Comparison of ENCODE assay signal across 8 cellular contexts in genomic region chr17:27651411-27652345, GRCh38. TPM values are rescaled to one million over a fixed set of nuclear protein-coding genes. Genes with fewer than 3 reads are reported as not detected.
DNase-seq lines count a peak whose midpoint lies in the region; ATAC-seq, FAIRE-seq and TF ChIP-seq lines count a peak whose summit lies in the region.

No MANE protein-coding gene starts in this region.

- no peak for FAIRE-seq in urothelium cell line (lab: Jason Lieb, UNC)

- TF ChIP-seq POLR2A in stomach (IDR thresholded peaks at IDR 0.05) = no peak

- H3K27ac ChIP-seq in stomach = no peak overlapping the region

- H3K4me1 ChIP-seq in stomach = peaks cover 0 to 25% (median 22%) of the 10 kb centered on the region in 4 donors

- no peaks in the 10 kb centered on the region for H3K9me3 Mint-ChIP-seq in endothelial cell (ENCODE audit: unreplicated experiment)
- H3K9me3 Mint-ChIP-seq in nephron = no peaks in the 10 kb centered on the region

- H3K27me3 ChIP-seq in GM06990 (replicated peaks; ENCODE audit: control insufficient read depth, insufficient read depth, low read length) = no peaks in the 10 kb centered on the region
- H3K27me3 ChIP-seq in stomach = peaks cover 0 to 6% (median 0%) of the 10 kb centered on the region in 3 donors

- no peak for TF ChIP-seq EP300 in stomach (IDR thresholded peaks at IDR 0.05)

- peaks cover 15% of the 10 kb centered on the region for H3K36me3 ChIP-seq in GM06990 (ENCODE audit: control insufficient read depth, insufficient read depth, low read length)
- H3K36me3 ChIP-seq in stomach = peaks cover 0 to 24% (median 11%) of the 10 kb centered on the region in 4 donors

- H3K4me3 Mint-ChIP-seq in endothelial cell (ENCODE audit: unreplicated experiment) (no peak overlapping the region), nephron (no peak overlapping the region)

- H3K4me3 ChIP-seq in GM06990 (replicated peaks; ENCODE audit: low read depth, low read length) (no peak overlapping the region), stomach (no peak overlapping the region)

- no peak for DNase-seq in GM06990 (ENCODE audit: extremely low read depth, insufficient read length)
- DNase-seq in NCI-H1694 (lab: John Stamatoyannopoulos, UW) = peak; percentile 48
- DNase-seq in activated CD8-positive, alpha-beta memory T cell treated with anti-CD3 and anti-CD28 coated beads for 48 hours (ENCODE audit: low read depth in 2 of 3, low spot score in 2 of 3) = peak; percentile 25 to 64 (median 52)
- DNase-seq in endothelial cell (ENCODE audit: low spot score) = peak; percentile 69
- peak; percentile 77 for DNase-seq in stomach
- no peak for DNase-seq in urothelium cell line (ENCODE audit: low spot score)

- H3K9me3 ChIP-seq in stomach = no peaks in the 10 kb centered on the region

- 40 to 57% (median 49%) methylated on average over 15 to 16 of the region's 16 CpGs for WGBS in stomach, 5 donors

- H3K4me1 Mint-ChIP-seq in endothelial cell (ENCODE audit: unreplicated experiment) (peaks cover 18% of the 10 kb centered on the region), nephron (no peaks in the 10 kb centered on the region)

- peaks cover 14% of the 10 kb centered on the region for H3K27me3 Mint-ChIP-seq in endothelial cell (ENCODE audit: unreplicated experiment)
- H3K27me3 Mint-ChIP-seq in nephron (ENCODE audit: low read depth) = peaks cover 19% of the 10 kb centered on the region

- TF ChIP-seq CTCF in GM06990 (IDR thresholded peaks at IDR 0.05; ENCODE audit: insufficient read depth, low read length, poor library complexity, severe bottlenecking) (peak; percentile 68), endothelial cell (IDR thresholded peaks at IDR 0.05; ENCODE audit: unreplicated experiment) (peak; percentile 87), nephron (IDR thresholded peaks at IDR 0.05; ENCODE audit: unreplicated experiment in 3 of 3) (peak; percentile 76 to 87 (median 81)), stomach (IDR thresholded peaks at IDR 0.05) (peak in 5 of 7 experiments; percentile 81 to 98 (median 94))

- no peak for ATAC-seq in HG03521 (IDR thresholded peaks at IDR 0.05; ENCODE audit: unreplicated experiment)

- intact Hi-C loops in stomach (cut with DNase I; ENCODE audit: low total_unique reads) = loop anchor here (5.0 kb wide), 1 partner anchor 44 kb away; no protein-coding TSS in a partner anchor

- H3K27ac Mint-ChIP-seq in endothelial cell (ENCODE audit: unreplicated experiment) = no peak overlapping the region
- H3K27ac Mint-ChIP-seq in nephron = no peak overlapping the region

- H3K36me3 Mint-ChIP-seq in endothelial cell (ENCODE audit: low read depth, unreplicated experiment) (no peaks in the 10 kb centered on the region), nephron (ENCODE audit: low read depth) (no peaks in the 10 kb centered on the region)

RNA-seq across cellular contexts. Expression of gene LGALS9, which starts 20.7 kb away (rescaled TPM):
- 5.8 TPM for total RNA-seq in endothelial cell (ENCODE audit: unreplicated experiment)
- total RNA-seq in stomach = 100 to 1,000 TPM in 1 of 5 donors, 10 to 100 TPM in 4; 59.8 to 123 (median 96.7) TPM
- polyA plus RNA-seq in stomach = 100 to 1,000 TPM in 2 of 3 donors, 10 to 100 TPM in 1; 54.0 to 341 (median 120) TPM

Comparison
In these comparisons a context has a peak if more than half of its experiments do, and no peak if none do; other contexts are left out.
1. DNase-seq: peak in NCI-H1694 (single experiment), activated CD8-positive, alpha-beta memory T cell treated with anti-CD3 and anti-CD28 coated beads for 48 hours (3 of 3), endothelial cell (single experiment) and stomach (single experiment); none in GM06990 (single experiment) and urothelium cell line (single experiment).
2. Peak in every context shown above with its lines, with median percentiles within 50 percentile points of each other: CTCF ChIP-seq.